ENCODE assay signal across 25 cellular contexts in genomic region chr5:160030631-160031377, GRCh38. TPM values are rescaled to one million over a fixed set of nuclear protein-coding genes. Genes with fewer than 3 reads are reported as not detected.
DNase-seq lines count a peak whose midpoint lies in the region; ATAC-seq, FAIRE-seq and TF ChIP-seq lines count a peak whose summit lies in the region.
"Had no signal": no experiment of that assay in that cellular context is flagged by ENCODE, and none has a peak within 500 bp of the region (broad histone marks: within the 10 kb centered on the region; RNA-seq: fewer than 3 reads in every experiment).

No MANE protein-coding gene starts in this region.

- peaks cover 12% of the 10 kb centered on the region for H3K4me1 Mint-ChIP-seq in stimulated activated effector memory CD8-positive, alpha-beta T cell treated with anti-CD3 and anti-CD28 coated beads, Interleukin-12 subunit alpha, Interleukin-12 subunit beta, amount 100 ng/mL, for 72 hours
- H3K4me1 Mint-ChIP-seq: nephron progenitor cell had no signal

- H3K9me3 ChIP-seq in fibroblast of lung (ENCODE audit: control insufficient read depth, insufficient read depth, low read depth, low read length): no peaks in the 10 kb centered on the region
- H3K9me3 ChIP-seq: adrenal gland, psoas muscle, upper lobe of left lung had no signal

- H3K4me3 Mint-ChIP-seq in stimulated activated effector memory CD8-positive, alpha-beta T cell treated with anti-CD3 and anti-CD28 coated beads, Interleukin-12 subunit alpha, Interleukin-12 subunit beta, amount 100 ng/mL, for 72 hours: no peak overlapping the region
- H3K4me3 Mint-ChIP-seq: activated CD8-positive, alpha-beta T cell treated with anti-CD3 and anti-CD28 coated beads for 36 hours; activated T-cell treated with anti-CD3 and anti-CD28 coated beads, Interleukin-2, amount 50 U/mL, for 4 hours; CD4-positive, CD25-positive, alpha-beta regulatory T cell; nephron progenitor cell; stimulated activated memory B cell treated with anti-CD40 and anti-IgM and Interleukin-4, amounts not matched to agents 10 μg/mL and 1 μg/mL and 100 μg/mL, for 72 hours had no signal

- H3K4me2 ChIP-seq in fibroblast of lung (ENCODE audit: extremely low read depth, insufficient read depth, low read length) (no peak overlapping the region), mesendoderm (ENCODE audit: low read length) (no peak overlapping the region)

- H3K36me3 ChIP-seq in fibroblast of lung (ENCODE audit: control insufficient read depth, insufficient read depth, low read length): peaks cover 5% of the 10 kb centered on the region
- H3K36me3 ChIP-seq in mesendoderm (ENCODE audit: control insufficient read depth, insufficient read depth, low read length): no peaks in the 10 kb centered on the region

- H2BK5ac ChIP-seq in mesendoderm (ENCODE audit: low read length): no peak overlapping the region

- no peak overlapping the region for H2AFZ ChIP-seq in fibroblast of lung (ENCODE audit: low read length)

- no peak for ATAC-seq in stimulated activated effector memory CD8-positive, alpha-beta T cell treated with anti-CD3 and anti-CD28 coated beads, Interleukin-12 subunit alpha, Interleukin-12 subunit beta, amount 100 ng/mL, for 72 hours
- ATAC-seq in GM21367 (IDR thresholded peaks at IDR 0.05; ENCODE audit: unreplicated experiment): no peak
- ATAC-seq: activated CD8-positive, alpha-beta T cell treated with anti-CD3 and anti-CD28 coated beads for 36 hours; activated T-cell treated with anti-CD3 and anti-CD28 coated beads, Interleukin-2, amount 50 U/mL, for 4 hours; HCT116; stimulated activated memory B cell treated with anti-CD40 and anti-IgM and Interleukin-4, amounts not matched to agents 10 μg/mL and 1 μg/mL and 100 μg/mL, for 72 hours had no signal

- no peaks in the 10 kb centered on the region for H4K20me1 ChIP-seq in fibroblast of lung (ENCODE audit: control insufficient read depth, extremely low read depth, insufficient read depth, low read length)

- FAIRE-seq in HTR-8/SVneo (lab: Jason Lieb, UNC): no peak
- FAIRE-seq: A204.1, colon, GM18507 had no signal

- H2AK5ac ChIP-seq in mesendoderm (ENCODE audit: low read length): no peak overlapping the region

- H3K27ac ChIP-seq in fibroblast of lung (ENCODE audit: insufficient read depth, low read length) (no peak overlapping the region), mesendoderm (ENCODE audit: low read depth, low read length) (no peak overlapping the region)
- H3K27ac ChIP-seq: psoas muscle, upper lobe of left lung, WERI-Rb-1 had no signal

- H3K4me1 ChIP-seq in fibroblast of lung (ENCODE audit: control insufficient read depth, extremely low read depth, insufficient read depth, low read length) (no peaks in the 10 kb centered on the region), mesendoderm (ENCODE audit: control insufficient read depth, low read depth, low read length) (no peaks in the 10 kb centered on the region)
- H3K4me1 ChIP-seq: psoas muscle had no signal

- WGBS in mesendoderm (ENCODE audit: extremely low coverage, insufficient coverage, low lambda C conversion rate): no CpG with 5 or more reads among the region's 3 CpGs

- no peak overlapping the region for H3K18ac ChIP-seq in mesendoderm (ENCODE audit: low read length)

- H4K8ac ChIP-seq in mesendoderm (ENCODE audit: low read depth, low read length): no peak overlapping the region

- H4K5ac ChIP-seq in mesendoderm (ENCODE audit: low read length): no peak overlapping the region

- no peak overlapping the region for H3K27ac Mint-ChIP-seq in stimulated activated effector memory CD8-positive, alpha-beta T cell treated with anti-CD3 and anti-CD28 coated beads, Interleukin-12 subunit alpha, Interleukin-12 subunit beta, amount 100 ng/mL, for 72 hours
- H3K27ac Mint-ChIP-seq: activated CD8-positive, alpha-beta T cell treated with anti-CD3 and anti-CD28 coated beads for 36 hours; nephron progenitor cell; stimulated activated memory B cell treated with anti-CD40 and anti-IgM and Interleukin-4, amounts not matched to agents 10 μg/mL and 1 μg/mL and 100 μg/mL, for 72 hours had no signal

- no peak for TF ChIP-seq CTCF in fibroblast of lung (conservative IDR thresholded peaks at IDR 0.05 in 1 of 2, IDR thresholded peaks at IDR 0.05 in 1 of 2; ENCODE audit: low read depth in 1 of 2, low read length in 2 of 2)

- H3K23ac ChIP-seq in mesendoderm (ENCODE audit: low read length): no peak overlapping the region

- no peak overlapping the region for H2BK120ac ChIP-seq in mesendoderm (ENCODE audit: low read depth, low read length)

- H3K36me3 Mint-ChIP-seq in stimulated activated effector memory CD8-positive, alpha-beta T cell treated with anti-CD3 and anti-CD28 coated beads, Interleukin-12 subunit alpha, Interleukin-12 subunit beta, amount 100 ng/mL, for 72 hours: peaks cover 58% of the 10 kb centered on the region

- H3K79me1 ChIP-seq in mesendoderm (ENCODE audit: low read length): no peaks in the 10 kb centered on the region

- no peak overlapping the region for H3K4ac ChIP-seq in mesendoderm (ENCODE audit: low read depth, low read length)

- no peaks in the 10 kb centered on the region for H3K9me3 Mint-ChIP-seq in stimulated activated effector memory CD8-positive, alpha-beta T cell treated with anti-CD3 and anti-CD28 coated beads, Interleukin-12 subunit alpha, Interleukin-12 subunit beta, amount 100 ng/mL, for 72 hours
- H3K9me3 Mint-ChIP-seq: activated CD8-positive, alpha-beta T cell treated with anti-CD3 and anti-CD28 coated beads for 36 hours; activated T-cell treated with anti-CD3 and anti-CD28 coated beads, Interleukin-2, amount 50 U/mL, for 4 hours; CD4-positive, CD25-positive, alpha-beta regulatory T cell; nephron progenitor cell; stimulated activated memory B cell treated with anti-CD40 and anti-IgM and Interleukin-4, amounts not matched to agents 10 μg/mL and 1 μg/mL and 100 μg/mL, for 72 hours had no signal

- no peak overlapping the region for H3K9ac ChIP-seq in fibroblast of lung (ENCODE audit: insufficient read depth, low read length)
- no peak overlapping the region for H3K9ac ChIP-seq in mesendoderm (ENCODE audit: low read length)

- no peak overlapping the region for H3K56ac ChIP-seq in mesendoderm (ENCODE audit: low read length)

- H3K27me3 ChIP-seq in fibroblast of lung (ENCODE audit: control insufficient read depth, insufficient read depth, low read length): no peaks in the 10 kb centered on the region
- H3K27me3 ChIP-seq in mesendoderm (ENCODE audit: insufficient read depth, low read length, poor library complexity): no peaks in the 10 kb centered on the region
- H3K27me3 ChIP-seq: adrenal gland, upper lobe of left lung had no signal

- H2BK15ac ChIP-seq in mesendoderm (replicated peaks; ENCODE audit: low read depth): no peak overlapping the region

- H3K4me3 ChIP-seq in fibroblast of lung (replicated peaks in 1 of 4; ENCODE audit: control extremely low read depth in 1 of 4, insufficient read depth in 1 of 4, low read depth in 3 of 4, low read length in 4 of 4) (no peak overlapping the region), mesendoderm (ENCODE audit: low read length) (no peak overlapping the region)
- H3K4me3 ChIP-seq: adrenal gland, psoas muscle, upper lobe of left lung had no signal

- DNase-seq in AG08395 (ENCODE audit: low spot score) (peak; percentile 37), SK-N-DZ (ENCODE audit: low spot score) (peak; percentile 21), fibroblast of lung (ENCODE audit: low read depth in 2 of 2) (peak; percentile 18 to 70), mesendoderm (peak; percentile 4), HTR-8/SVneo (ENCODE audit: insufficient read length, low spot score) (no peak)
- DNase-seq in stimulated activated effector memory CD8-positive, alpha-beta T cell treated with anti-CD3 and anti-CD28 coated beads, Interleukin-12 subunit alpha, Interleukin-12 subunit beta, amount 100 ng/mL, for 72 hours (ENCODE audit: low spot score in 2 of 2): no peak
- no peak for DNase-seq in activated naive CD4-positive, alpha-beta T cell (lab: John Stamatoyannopoulos, UW)
- DNase-seq: activated CD8-positive, alpha-beta T cell treated with anti-CD3 and anti-CD28 coated beads for 36 hours; activated T-cell treated with anti-CD3 and anti-CD28 coated beads, Interleukin-2, amount 50 U/mL, for 4 hours; CD4-positive, CD25-positive, alpha-beta regulatory T cell; Kasumi-1; NCI-H1092 treated with DMSO at 0.1 percent for 48 hours; nephron progenitor cell; psoas muscle; RPMI8226; T-helper 1 cell; upper lobe of left lung; WERI-Rb-1 had no signal

- H3K79me2 ChIP-seq in fibroblast of lung (ENCODE audit: control insufficient read depth, insufficient read depth, low read length): no peaks in the 10 kb centered on the region
- H3K79me2 ChIP-seq in mesendoderm (ENCODE audit: control insufficient read depth, insufficient read depth, low read length): no peaks in the 10 kb centered on the region

RNA-seq across cellular contexts. Expression of gene TTC1, which starts 21.9 kb away (rescaled TPM):
- polyA plus RNA-seq in SK-N-DZ (2014; cell fraction: cytosol; rRNA removed): 39.5 and 47.9 TPM in 2 replicates
- polyA plus RNA-seq in SK-N-DZ (2014; cell fraction: nucleus; rRNA removed): 13.5 and 25.0 TPM in 2 replicates
- 39.5 and 41.6 TPM in 2 replicates for total RNA-seq in fibroblast of lung
- polyA plus RNA-seq in fibroblast of lung: 63.7 and 68.3 TPM in 2 replicates
- 55.9 and 67.3 TPM in 2 replicates for polyA plus RNA-seq in fibroblast of lung (2012)
- 38.8 and 43.5 TPM in 2 replicates for polyA minus RNA-seq in fibroblast of lung (ENCODE audit: low replicate concordance)
- polyA plus RNA-seq in mesendoderm (2013, experiment 1 of 2): 96.8 TPM
- 98.8 TPM for polyA plus RNA-seq in mesendoderm (2013, experiment 2 of 2)

Comparison
In these comparisons a context has a peak if more than half of its experiments do, and no peak if none do; other contexts are left out.
1. DNase-seq: peak in AG08395 (single experiment), SK-N-DZ (single experiment), fibroblast of lung (2 of 2) and mesendoderm (single experiment); none in stimulated activated effector memory CD8-positive, alpha-beta T cell treated with anti-CD3 and anti-CD28 coated beads, Interleukin-12 subunit alpha, Interleukin-12 subunit beta, amount 100 ng/mL, for 72 hours (0 of 2), HTR-8/SVneo (single experiment) and activated naive CD4-positive, alpha-beta T cell (0 of 4).